In the genomic region with DNA sequence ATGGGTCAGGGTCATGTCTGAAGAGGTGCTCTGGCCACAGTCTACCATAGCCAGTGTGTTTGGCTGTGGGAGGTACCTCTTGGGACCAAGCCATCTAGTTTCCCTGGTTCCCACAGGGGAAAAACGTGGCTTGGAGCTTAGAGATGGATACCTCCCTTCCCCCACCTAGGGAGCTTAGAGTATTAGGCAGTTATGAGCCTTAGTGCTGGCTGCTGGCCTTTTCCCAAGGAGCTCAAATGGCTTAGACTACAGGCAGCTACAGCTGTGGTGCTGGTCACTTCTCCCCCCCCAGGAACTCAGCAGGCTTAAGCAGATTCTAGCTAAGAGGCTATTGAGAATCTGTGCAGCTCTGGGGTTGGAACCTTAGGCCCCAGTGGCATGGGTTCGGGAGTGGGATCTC, we compare ENCODE assay signal across 28 cellular contexts.
"Had no signal": no experiment of that assay in that cellular context is flagged by ENCODE, and none has a peak within 500 bp of the region (broad histone marks: within the 10 kb centered on the region; RNA-seq: fewer than 3 reads in every experiment).

No MANE protein-coding gene starts in this region.

- H3K27me3 ChIP-seq: ascending aorta, breast epithelium, cardiac muscle cell, colonic mucosa, esophagus squamous epithelium, gastroesophageal sphincter had no signal

- H3K9me3 ChIP-seq: ascending aorta, breast epithelium, colonic mucosa, esophagus squamous epithelium, gastroesophageal sphincter had no signal

- H3K36me3 ChIP-seq: ascending aorta, breast epithelium, cardiac muscle cell, colonic mucosa, esophagus squamous epithelium, gastroesophageal sphincter had no signal

- H3K4me1 ChIP-seq: ascending aorta, breast epithelium, colonic mucosa, esophagus squamous epithelium, gastroesophageal sphincter had no signal

- H3K4me3 ChIP-seq: ascending aorta, breast epithelium, cardiac muscle cell, colonic mucosa, esophagus squamous epithelium, gastroesophageal sphincter had no signal

- H3K27ac ChIP-seq: ascending aorta, breast epithelium, cardiac muscle cell, colonic mucosa, epithelial cell of prostate, esophagus squamous epithelium, gastroesophageal sphincter had no signal

- DNase-seq: activated CD4-positive, alpha-beta memory T cell treated with anti-CD3 and anti-CD28 coated beads, Interleukin-2, amount 10 ng/mL, durations not matched to agents 7 days and 5 days; activated CD4-positive, alpha-beta T cell treated with anti-CD3 and anti-CD28 coated beads for 36 hours; activated CD4-positive, alpha-beta T cell treated with anti-CD3 and anti-CD28 coated beads, Interleukin-2, amount 10 ng/mL, durations not matched to agents 7 days and 5 days; activated CD4-positive, alpha-beta T cell treated with anti-CD3 and anti-CD28 coated beads, Interleukin-2, amount 50 U/mL, for 4 hours; activated CD4-positive, CD25-positive, alpha-beta regulatory T cell; activated CD4-positive, CD25-positive, alpha-beta regulatory T cell treated with anti-CD3 and anti-CD28 coated beads, Interleukin-2, amount 50 U/mL, for 72 hours; activated CD8-positive, alpha-beta memory T cell treated with anti-CD3 and anti-CD28 coated beads, Interleukin-2, amount 50 U/mL, for 48 hours; activated gamma-delta T cell; activated naive CD4-positive, alpha-beta T cell; activated naive CD4-positive, alpha-beta T cell treated with anti-CD3 and anti-CD28 coated beads, Interleukin-2, amount 10 ng/mL, durations not matched to agents 7 days and 5 days; activated naive CD8-positive, alpha-beta T cell treated with anti-CD3 and anti-CD28 coated beads, Interleukin-2, amount 10 ng/mL, durations not matched to agents 7 days and 5 days; activated T-cell treated with anti-CD3 and anti-CD28 coated beads for 4 hours; activated T-cell treated with anti-CD3 and anti-CD28 coated beads, Interleukin-2, amount 50 U/mL, for 24 hours; activated T-cell treated with anti-CD3 and anti-CD28 coated beads, Interleukin-2, amount 50 U/mL, for 72 hours; central memory CD4-positive, alpha-beta T cell; cerebellar nuclear complex; colonic mucosa; effector CD8-positive, alpha-beta T cell; esophagus squamous epithelium; foreskin melanocyte; T-helper 1 cell; T-helper 17 cell; T1000 had no signal
